10 cellular contexts compared by ENCODE assay signal in the genomic region with DNA sequence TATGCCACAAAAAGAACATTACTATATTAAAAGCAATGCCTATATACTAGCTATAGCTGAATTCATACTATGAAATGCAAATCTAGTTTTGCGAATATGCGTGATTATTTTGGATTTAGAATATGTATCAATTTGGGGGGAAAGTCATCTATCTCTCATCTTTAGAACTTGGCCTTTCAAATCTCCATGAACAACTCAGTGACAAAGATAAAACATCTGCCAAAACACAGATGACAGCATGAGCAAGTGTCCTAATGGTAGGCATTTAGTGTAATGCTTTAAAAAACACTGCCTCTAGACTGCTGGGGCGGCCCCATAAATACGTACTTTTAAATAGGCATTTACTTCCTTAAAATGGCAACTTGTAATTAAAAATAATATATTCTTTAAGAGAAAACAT. TPM values are rescaled to one million over a fixed set of nuclear protein-coding genes. Genes with fewer than 3 reads are reported as not detected.
DNase-seq lines count a peak whose midpoint lies in the region; ATAC-seq and TF ChIP-seq lines count a peak whose summit lies in the region.
"Had no signal": no experiment of that assay in that cellular context is flagged by ENCODE, and none has a peak within 500 bp of the region (broad histone marks: within the 10 kb centered on the region; RNA-seq: fewer than 3 reads in every experiment).

No MANE protein-coding gene starts in this region.

- no peaks in the 10 kb centered on the region for H3K36me3 ChIP-seq in CD8-positive, alpha-beta T cell (ENCODE audit: insufficient read depth, low read length)
- no peaks in the 10 kb centered on the region for H3K36me3 ChIP-seq in breast epithelium

- no peak overlapping the region for H3K27ac Mint-ChIP-seq in CD8-positive, alpha-beta T cell
- peak overlapping the region in 2 of 3 donors; percentile 20 to 59 for H3K27ac Mint-ChIP-seq in IgD-negative memory B cell
- H3K27ac Mint-ChIP-seq in neural crest cell (ENCODE audit: unreplicated experiment): no peak overlapping the region

- TF ChIP-seq POLR2A in breast epithelium (IDR thresholded peaks at IDR 0.05): no peak

- H3K4me1 Mint-ChIP-seq in CD8-positive, alpha-beta T cell (ENCODE audit: low read depth): peaks cover 22% of the 10 kb centered on the region
- peaks cover 18 to 28% (median 25%) of the 10 kb centered on the region in 3 donors for H3K4me1 Mint-ChIP-seq in IgD-negative memory B cell
- H3K4me1 Mint-ChIP-seq in neural crest cell: peaks cover 20% of the 10 kb centered on the region

- H3K27ac ChIP-seq in CD8-positive, alpha-beta T cell (ENCODE audit: low read depth, low read length): no peak overlapping the region
- H3K27ac ChIP-seq in breast epithelium: peak overlapping the region in 1 of 2 donors; percentile 31

- H3K9me3 ChIP-seq in CD8-positive, alpha-beta T cell (ENCODE audit: low read length): no peaks in the 10 kb centered on the region
- H3K9me3 ChIP-seq in breast epithelium: no peaks in the 10 kb centered on the region

- TF ChIP-seq CTCF in CD8-positive, alpha-beta T cell (IDR thresholded peaks at IDR 0.05): no peak
- no peak for TF ChIP-seq CTCF in breast epithelium (IDR thresholded peaks at IDR 0.05)
- TF ChIP-seq CTCF in neural crest cell (conservative IDR thresholded peaks at IDR 0.05): no peak

- POLR2A ChIA-PET in CD8-positive, alpha-beta T cell (lab: Charles Lee): interaction anchor here (0.6 to 8.7 kb wide), 4 partner anchors 37 to 136 kb away, joined by 3 to 103 read pairs (median 26); a partner anchor contains a TSS

- ATAC-seq in CD8-positive, alpha-beta T cell: no peak
- ATAC-seq in GM21529 (IDR thresholded peaks at IDR 0.05; ENCODE audit: unreplicated experiment) (no peak), GM21367 (IDR thresholded peaks at IDR 0.05; ENCODE audit: unreplicated experiment) (no peak), GM21447 (IDR thresholded peaks at IDR 0.05; ENCODE audit: unreplicated experiment) (no peak)

- H3K36me3 Mint-ChIP-seq in CD8-positive, alpha-beta T cell: peaks cover 14% of the 10 kb centered on the region
- H3K36me3 Mint-ChIP-seq in IgD-negative memory B cell: no peaks in the 10 kb centered on the region
- H3K36me3 Mint-ChIP-seq in neural crest cell (ENCODE audit: low read depth): no peaks in the 10 kb centered on the region

- peak overlapping the region; percentile 22 for H3K4me3 ChIP-seq in CD8-positive, alpha-beta T cell (ENCODE audit: low read depth, low read length)
- peak overlapping the region; percentile 32 to 97 (median 80) for H3K4me3 ChIP-seq in breast epithelium
- H3K4me3 ChIP-seq: lung had no signal

- CTCF ChIA-PET in CD8-positive, alpha-beta T cell (lab: Charles Lee): interaction anchor here (1.9 kb wide), 1 partner anchor 161 kb away, joined by 4 read pairs; no protein-coding TSS in a partner anchor

- no peak for DNase-seq in CD8-positive, alpha-beta T cell
- DNase-seq in breast epithelium (ENCODE audit: low spot score in 2 of 2) (no peak), neural crest cell (ENCODE audit: low read depth, low spot score) (no peak), NCI-H2171 (lab: John Stamatoyannopoulos, UW) (no peak)
- DNase-seq: NCI-H82 had no signal

- no peaks in the 10 kb centered on the region for H3K27me3 ChIP-seq in CD8-positive, alpha-beta T cell (ENCODE audit: insufficient read depth, low read length)
- H3K27me3 ChIP-seq in breast epithelium: no peaks in the 10 kb centered on the region

- intact Hi-C loops in CD8-positive, alpha-beta T cell (cut with DNase I, micrococcal nuclease): loop anchor here (2.0 to 10.0 kb wide), 6 partner anchors 17 to 747 kb away; no protein-coding TSS in a partner anchor
- intact Hi-C loops in breast epithelium (cut with DNase I; ENCODE audit: low total_unique reads): no loop called here

- H3K9me3 Mint-ChIP-seq in CD8-positive, alpha-beta T cell: no peaks in the 10 kb centered on the region
- H3K9me3 Mint-ChIP-seq in IgD-negative memory B cell (no peaks in the 10 kb centered on the region), neural crest cell (peaks cover 2% of the 10 kb centered on the region)

- H3K4me1 ChIP-seq in CD8-positive, alpha-beta T cell (ENCODE audit: insufficient read depth, low read length): peaks cover 70% of the 10 kb centered on the region
- H3K4me1 ChIP-seq in breast epithelium: peaks cover 0 to 4% of the 10 kb centered on the region in 2 donors

- no peaks in the 10 kb centered on the region for H3K27me3 Mint-ChIP-seq in CD8-positive, alpha-beta T cell (ENCODE audit: low read depth)
- H3K27me3 Mint-ChIP-seq in IgD-negative memory B cell (peaks cover 1% of the 10 kb centered on the region), neural crest cell (ENCODE audit: low read depth) (peaks cover 16% of the 10 kb centered on the region)

- H3K4me3 Mint-ChIP-seq in CD8-positive, alpha-beta T cell: peak overlapping the region; percentile 64
- H3K4me3 Mint-ChIP-seq in IgD-negative memory B cell: peak overlapping the region in 3 of 4 donors; percentile 69 to 81 (median 81)
- peak overlapping the region; percentile 31 for H3K4me3 Mint-ChIP-seq in neural crest cell

RNA-seq across cellular contexts. Expression of a gene that starts 2.7 kb away (rescaled TPM):
- total RNA-seq in CD8-positive, alpha-beta T cell: 100 to 1,000 TPM; 118 to 125 TPM
- polyA plus RNA-seq in IgD-negative memory B cell: 147 TPM
- total RNA-seq in breast epithelium (100 to 1,000 TPM in 1 of 3 donors, 10 to 100 TPM in 2; 52.8 to 126 (median 85.5) TPM), neural crest cell (43.4 and 48.3 TPM in 2 replicates)

Comparison
In these comparisons a context has a peak if more than half of its experiments do, and no peak if none do; other contexts are left out.
1. H3K27ac Mint-ChIP-seq: peak in IgD-negative memory B cell (2 of 3); none in CD8-positive, alpha-beta T cell (single experiment) and neural crest cell (single experiment).
2. H3K4me3 Mint-ChIP-seq: peak in every context shown above with its lines; median percentile 81 in IgD-negative memory B cell; 64 in CD8-positive, alpha-beta T cell; 31 in neural crest cell.